In genomic region chr10:49258351-49258683, GRCh38 we compare ENCODE assay signal across 39 cellular contexts. TPM values are rescaled to one million over a fixed set of nuclear protein-coding genes. Genes with fewer than 3 reads are reported as not detected.
"Had no signal": no experiment of that assay in that cellular context is flagged by ENCODE, and none has a peak within 500 bp of the region (broad histone marks: within the 10 kb centered on the region; RNA-seq: fewer than 3 reads in every experiment).

No MANE protein-coding gene starts in this region.

- H3K4me3 ChIP-seq: MG63 had no signal

- H3K27me3 ChIP-seq: MG63 had no signal

- DNase-seq: Karpas-422, Kasumi-1, MG63, MM.1S, MV-4-11, NCI-H1048, NCI-H1092, NCI-H1092 treated with DMSO at 0.1 percent for 48 hours, NCI-H1105, NCI-H1105 treated with DMSO at 0.1 percent for 48 hours, NCI-H1417, NCI-H1417 treated with DMSO at 0.1 percent for 48 hours, NCI-H1436, NCI-H1436 treated with DMSO at 0.1 percent for 48 hours, NCI-H146, NCI-H1694, NCI-H1694 treated with DMSO at 0.1 percent for 48 hours, NCI-H187, NCI-H187 treated with DMSO at 0.1 percent for 48 hours, NCI-H1930, NCI-H2029, NCI-H2029 treated with DMSO at 0.1 percent for 48 hours, NCI-H2081, NCI-H2081 treated with DMSO at 0.1 percent for 48 hours, NCI-H2107, NCI-H2171, NCI-H2171 treated with DMSO at 0.1 percent for 48 hours, NCI-H2227 treated with DMSO at 0.1 percent for 48 hours, NCI-H226, NCI-H345, NCI-H446, NCI-H446 treated with DMSO at 0.1 percent for 48 hours, NCI-H510A, NCI-H510A treated with DMSO at 0.1 percent for 48 hours, NCI-H524 had no signal

- H3K36me3 ChIP-seq: MG63 had no signal

RNA-seq across cellular contexts. Expression of gene C10orf71, which starts 40.7 kb away (rescaled TPM):
- total RNA-seq: LHCN-M2, M059J, MCF 10A, NCI-H460 had no signal
